ENCODE assay signal across 19 cellular contexts in the genomic region with DNA sequence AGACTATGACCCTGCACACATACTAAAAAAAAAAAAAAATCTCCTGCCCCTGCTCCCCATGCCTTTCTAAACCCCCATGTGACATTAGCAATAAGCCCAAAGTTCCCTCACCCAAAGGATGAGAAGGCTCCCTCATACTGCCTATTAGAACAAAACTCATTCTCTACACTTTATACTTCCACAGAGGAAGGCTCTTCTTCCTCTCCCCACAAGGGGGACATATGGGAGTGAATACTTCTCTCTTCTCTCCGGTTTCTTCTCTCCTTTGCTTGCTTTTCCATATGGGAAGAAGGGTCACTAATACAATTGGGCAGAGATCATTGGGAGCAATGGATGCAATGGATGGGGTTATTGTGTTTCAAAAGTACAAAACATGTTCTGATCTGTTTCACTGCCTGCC. TPM values are rescaled to one million over a fixed set of nuclear protein-coding genes. Genes with fewer than 3 reads are reported as not detected.
A peak's percentile ranks its signal among the peaks of the same experiment; 100 is the strongest.
DNase-seq lines count a peak whose midpoint lies in the region; ATAC-seq, FAIRE-seq and TF ChIP-seq lines count a peak whose summit lies in the region.
"Had no signal": no experiment of that assay in that cellular context is flagged by ENCODE, and none has a peak within 500 bp of the region (broad histone marks: within the 10 kb centered on the region; RNA-seq: fewer than 3 reads in every experiment).

No MANE protein-coding gene starts in this region.

- 8% methylated on average over 1 of the region's 1 CpG for WGBS in A549 (ENCODE audit: missing lambda C conversion rate)

- H3K9me3 ChIP-seq in A549 = no peaks in the 10 kb centered on the region

- no peak overlapping the region for H3K27ac ChIP-seq in A549
- H3K27ac ChIP-seq: PC-9 had no signal

- no peaks in the 10 kb centered on the region for H3K4me1 ChIP-seq in A549

- H3K4me3 Mint-ChIP-seq in nephron progenitor cell (no peak overlapping the region), mesothelial cell of epicardium (no peak overlapping the region)
- H3K4me3 Mint-ChIP-seq: CD4-positive, alpha-beta memory T cell had no signal

- CTCF ChIA-PET in A549 (lab: Yijun Ruan, JAX) = no interaction called here

- FAIRE-seq in A549 (lab: Jason Lieb, UNC) = no peak
- FAIRE-seq: A204.1 had no signal

- H3K27ac Mint-ChIP-seq in nephron progenitor cell (no peak overlapping the region), mesothelial cell of epicardium (no peak overlapping the region)
- H3K27ac Mint-ChIP-seq: CD4-positive, alpha-beta memory T cell had no signal

- no peak overlapping the region for H3K4me3 ChIP-seq in A549
- H3K4me3 ChIP-seq: PC-9 had no signal

- POLR2A ChIA-PET in A549 (lab: Yijun Ruan, JAX) = no interaction called here

- H3K9me3 Mint-ChIP-seq in nephron progenitor cell = peaks cover 32% of the 10 kb centered on the region
- H3K9me3 Mint-ChIP-seq in mesothelial cell of epicardium = peaks cover 36% of the 10 kb centered on the region

- TF ChIP-seq RAD21 in A549 (conservative IDR thresholded peaks at IDR 0.05 in 1 of 2, IDR thresholded peaks at IDR 0.05 in 1 of 2) = no peak

- no peak overlapping the region for H3K4me2 ChIP-seq in A549
- H3K4me2 ChIP-seq: PC-9 had no signal

- no peak for TF ChIP-seq POLR2A in A549 (IDR thresholded peaks at IDR 0.05; ENCODE audit: low read length)

- no peak for DNase-seq in A549 (ENCODE audit: low read depth in 1 of 2, low spot score in 1 of 2)
- peak; percentile 6 for DNase-seq in SK-MEL-5 (ENCODE audit: low read depth, low spot score)
- no peak for DNase-seq in nephron progenitor cell
- DNase-seq in mesothelial cell of epicardium (ENCODE audit: low spot score in 2 of 2, unreplicated experiment in 2 of 2) = no peak
- DNase-seq in COLO829 (ENCODE audit: low spot score) = no peak
- DNase-seq: CD4-positive, alpha-beta memory T cell; DMS53; HCEC 1CT; KG1; NCI-H1048; NCI-H1436; NCI-H2029; NCI-H345; NCI-H524 treated with DMSO at 0.1 percent for 48 hours; PC-9 had no signal

- in situ Hi-C loops in SK-MEL-5 (cut with HindIII; ENCODE audit: low pct_unique_long_range_greater_than_20kb, low sequenced_read_pairs) = no loop called here

- peaks cover 27% of the 10 kb centered on the region for H3K27me3 Mint-ChIP-seq in nephron progenitor cell (ENCODE audit: low read depth, poor library complexity)
- peaks cover 9% of the 10 kb centered on the region for H3K27me3 Mint-ChIP-seq in mesothelial cell of epicardium (ENCODE audit: low read depth)

- H3K36me3 Mint-ChIP-seq in nephron progenitor cell (ENCODE audit: low read depth) (no peaks in the 10 kb centered on the region), mesothelial cell of epicardium (no peaks in the 10 kb centered on the region)
- H3K36me3 Mint-ChIP-seq: CD4-positive, alpha-beta memory T cell had no signal

- H3K4me1 Mint-ChIP-seq in nephron progenitor cell (no peaks in the 10 kb centered on the region), mesothelial cell of epicardium (no peaks in the 10 kb centered on the region)
- H3K4me1 Mint-ChIP-seq: CD4-positive, alpha-beta memory T cell had no signal

- no peak for TF ChIP-seq EP300 in A549 (IDR thresholded peaks at IDR 0.05)

- TF ChIP-seq CTCF in A549 (IDR thresholded peaks at IDR 0.05) (no peak), GM12873 (IDR thresholded peaks at IDR 0.05; ENCODE audit: insufficient read depth, low read depth, low read length, missing control alignments) (peak; percentile 11), nephron progenitor cell (IDR thresholded peaks at IDR 0.05) (peak; percentile 15), mesothelial cell of epicardium (IDR thresholded peaks at IDR 0.05; ENCODE audit: unreplicated experiment) (no peak)

- ATAC-seq in A549 = peak; percentile 30 to 36; a peak in 1 of 6 replicates
- ATAC-seq in HG03469 (IDR thresholded peaks at IDR 0.05; ENCODE audit: unreplicated experiment) = no peak

TF ChIP-seq in A549, 52 proteins besides CTCF, POLR2A, EP300 and RAD21:
- no peak for TF ChIP-seq ZFP36 (IDR thresholded peaks at IDR 0.05; ENCODE audit: borderline replicate concordance, partially characterized antibody)
- no peak for TF ChIP-seq RNF2 (IDR thresholded peaks at IDR 0.05; ENCODE audit: borderline replicate concordance, low read depth)
- TF ChIP-seq NR3C1 (IDR thresholded peaks at IDR 0.05) = no peak
TF ChIP-seq in A549: peak in this region for 0.

RNA-seq across cellular contexts. Expression of a gene that starts 3.3 kb away (rescaled TPM):
- not detected in 2 replicates for polyA plus RNA-seq in A549 (2011; rRNA removed)
- polyA plus RNA-seq in A549 (2012; cell fraction: cytosol; rRNA removed) = not detected in 2 replicates
- not detected in 2 replicates for polyA plus RNA-seq in A549 (2012; cell fraction: nucleus; rRNA removed)
- not detected in 3 replicates for polyA plus RNA-seq in A549 (2017; fragmentation: RNase III; extraction: RNeasy Plus Mini Kit Qiagen cat#74134 plus additional on column Dnase treatment)
- 0.37 TPM in 1 of 2 replicates, not detected in the other for polyA minus RNA-seq in A549 (2011; rRNA and poly(A)+ RNA removed)
- total RNA-seq in SK-MEL-5 (2014; rRNA removed; shearing (Covaris generic)) = not detected in 2 replicates
- not detected in 2 replicates for polyA plus RNA-seq in SK-MEL-5 (2015; cell fraction: cytosol; rRNA removed)
- polyA plus RNA-seq in SK-MEL-5 (2015; cell fraction: nucleus; rRNA removed) = not detected in 2 replicates
- not detected in 3 replicates for total RNA-seq in mesothelial cell of epicardium
- total RNA-seq: CD4-positive, alpha-beta memory T cell; PC-9 had no signal
- polyA plus RNA-seq: BJ; CD4-positive, alpha-beta memory T cell had no signal

RNA-seq across cellular contexts. Expression of a gene that starts 15.1 kb away (rescaled TPM):
- polyA plus RNA-seq in A549 (2011; rRNA removed) = not detected in 2 replicates
- not detected in 2 replicates for polyA plus RNA-seq in A549 (2012; cell fraction: cytosol; rRNA removed)
- not detected in 2 replicates for polyA plus RNA-seq in A549 (2012; cell fraction: nucleus; rRNA removed)
- not detected in 3 replicates for polyA plus RNA-seq in A549 (2017; fragmentation: RNase III; extraction: RNeasy Plus Mini Kit Qiagen cat#74134 plus additional on column Dnase treatment)
- not detected in 2 replicates for polyA minus RNA-seq in A549 (2011; rRNA and poly(A)+ RNA removed)
- not detected in 2 replicates for total RNA-seq in SK-MEL-5 (2014; rRNA removed; shearing (Covaris generic))
- not detected in 2 replicates for polyA plus RNA-seq in SK-MEL-5 (2015; cell fraction: cytosol; rRNA removed)
- polyA plus RNA-seq in SK-MEL-5 (2015; cell fraction: nucleus; rRNA removed) = not detected in 2 replicates
- 0.31 TPM in 1 of 3 replicates, not detected in the others for total RNA-seq in mesothelial cell of epicardium
- total RNA-seq: CD4-positive, alpha-beta memory T cell; PC-9 had no signal
- polyA plus RNA-seq: BJ; CD4-positive, alpha-beta memory T cell had no signal

RNA-seq across cellular contexts. Expression of a gene that starts 23.3 kb away (rescaled TPM):
- polyA plus RNA-seq in A549 (2011; rRNA removed) (not detected in 2 replicates), A549 (2017; fragmentation: RNase III; extraction: RNeasy Plus Mini Kit Qiagen cat#74134 plus additional on column Dnase treatment) (not detected in 3 replicates)
- polyA plus RNA-seq in A549 (2012; cell fraction: cytosol; rRNA removed) = not detected in 2 replicates
- not detected in 2 replicates for polyA plus RNA-seq in A549 (2012; cell fraction: nucleus; rRNA removed)
- polyA minus RNA-seq in A549 (2011; rRNA and poly(A)+ RNA removed) = 0.12 TPM in 1 of 2 replicates, not detected in the other
- total RNA-seq in SK-MEL-5 (2014; rRNA removed; shearing (Covaris generic)) = not detected in 2 replicates
- polyA plus RNA-seq in SK-MEL-5 (2015; cell fraction: cytosol; rRNA removed) = not detected in 2 replicates
- not detected in 2 replicates for polyA plus RNA-seq in SK-MEL-5 (2015; cell fraction: nucleus; rRNA removed)
- 0.09 to 0.11 TPM (median 0.11 TPM) in 3 replicates for total RNA-seq in mesothelial cell of epicardium
- total RNA-seq: CD4-positive, alpha-beta memory T cell; PC-9 had no signal
- polyA plus RNA-seq: BJ; CD4-positive, alpha-beta memory T cell had no signal

RNA-seq across cellular contexts. Expression of a gene that starts 41.4 kb away (rescaled TPM):
- polyA plus RNA-seq in A549 (2011; rRNA removed) (not detected in 2 replicates), A549 (2017; fragmentation: RNase III; extraction: RNeasy Plus Mini Kit Qiagen cat#74134 plus additional on column Dnase treatment) (not detected in 3 replicates)
- not detected in 2 replicates for polyA plus RNA-seq in A549 (2012; cell fraction: cytosol; rRNA removed)
- polyA plus RNA-seq in A549 (2012; cell fraction: nucleus; rRNA removed) = not detected in 2 replicates
- not detected in 2 replicates for polyA minus RNA-seq in A549 (2011; rRNA and poly(A)+ RNA removed)
- total RNA-seq in SK-MEL-5 (2014; rRNA removed; shearing (Covaris generic)) = not detected in 2 replicates
- not detected in 2 replicates for polyA plus RNA-seq in SK-MEL-5 (2015; cell fraction: cytosol; rRNA removed)
- polyA plus RNA-seq in SK-MEL-5 (2015; cell fraction: nucleus; rRNA removed) = not detected in 2 replicates
- total RNA-seq in mesothelial cell of epicardium = not detected in 3 replicates
- total RNA-seq: CD4-positive, alpha-beta memory T cell; PC-9 had no signal
- polyA plus RNA-seq: BJ; CD4-positive, alpha-beta memory T cell had no signal

RNA-seq across cellular contexts. Expression of a gene that starts 47.1 kb away (rescaled TPM):
- polyA plus RNA-seq in A549 (2011; rRNA removed) = not detected in 2 replicates
- not detected in 2 replicates for polyA plus RNA-seq in A549 (2012; cell fraction: cytosol; rRNA removed)
- not detected in 2 replicates for polyA plus RNA-seq in A549 (2012; cell fraction: nucleus; rRNA removed)
- not detected in 3 replicates for polyA plus RNA-seq in A549 (2017; fragmentation: RNase III; extraction: RNeasy Plus Mini Kit Qiagen cat#74134 plus additional on column Dnase treatment)
- polyA minus RNA-seq in A549 (2011; rRNA and poly(A)+ RNA removed) = not detected in 2 replicates
- total RNA-seq in SK-MEL-5 (2014; rRNA removed; shearing (Covaris generic)) = not detected in 2 replicates
- not detected in 2 replicates for polyA plus RNA-seq in SK-MEL-5 (2015; cell fraction: cytosol; rRNA removed)
- not detected in 2 replicates for polyA plus RNA-seq in SK-MEL-5 (2015; cell fraction: nucleus; rRNA removed)
- total RNA-seq in mesothelial cell of epicardium = 0.09 to 0.20 TPM (median 0.13 TPM) in 3 replicates
- total RNA-seq: CD4-positive, alpha-beta memory T cell; PC-9 had no signal
- polyA plus RNA-seq: BJ; CD4-positive, alpha-beta memory T cell had no signal

Comparison
In these comparisons a context has a peak if more than half of its experiments do, and no peak if none do; other contexts are left out.
1. CTCF ChIP-seq: peak in GM12873 (single experiment) and nephron progenitor cell (single experiment); none in A549 (single experiment) and mesothelial cell of epicardium (single experiment).